ENCODE assay signal across 1 cellular context in genomic region chr18:3665780-3666525, GRCh38.
A peak's percentile ranks its signal among the peaks of the same experiment; 100 is the strongest.
TF ChIP-seq lines count a peak whose summit lies in the region.

No MANE protein-coding gene starts in this region.

TF ChIP-seq in K562, 482 proteins besides CTCF, POLR2A, EP300 and RAD21 (continued from another document and continues in another):
- TF ChIP-seq HMBOX1 (IDR thresholded peaks at IDR 0.05): peak; percentile 61; the same call in 1 of the 2 replicates
- TF ChIP-seq MYBL2 (IDR thresholded peaks at IDR 0.05; ENCODE audit: low read depth): no peak
- TF ChIP-seq MYBL2 (CRISPR knock-in tag; IDR thresholded peaks at IDR 0.05; ENCODE audit: borderline replicate concordance): no peak
- TF ChIP-seq FOXA3 (CRISPR knock-in tag; conservative IDR thresholded peaks at IDR 0.05 in 1 of 2, IDR thresholded peaks at IDR 0.05 in 1 of 2): no peak
- no peak for TF ChIP-seq ZBTB17 (CRISPR knock-in tag; IDR thresholded peaks at IDR 0.05)
- no peak for TF ChIP-seq ZNF408 (CRISPR knock-in tag; IDR thresholded peaks at IDR 0.05; ENCODE audit: low read depth)
- TF ChIP-seq CBX5 (IDR thresholded peaks at IDR 0.05; ENCODE audit: borderline replicate concordance, low read depth): no peak
- no peak for TF ChIP-seq ZNF77 (CRISPR knock-in tag; IDR thresholded peaks at IDR 0.05)
- peak; percentile 45; the same call in 1 of the 2 replicates for TF ChIP-seq ZNF668 (CRISPR knock-in tag; IDR thresholded peaks at IDR 0.05)
- peak; percentile 4; the same call in 1 of the 2 replicates for TF ChIP-seq MECOM (CRISPR knock-in tag; IDR thresholded peaks at IDR 0.05)
- peak; percentile 56; the same call in 1 of the 2 replicates for TF ChIP-seq TFAP4 (CRISPR knock-in tag; IDR thresholded peaks at IDR 0.05; ENCODE audit: borderline replicate concordance)
- peak; percentile 79 for TF ChIP-seq SMAD4 (CRISPR knock-in tag; conservative IDR thresholded peaks at IDR 0.05)
- no peak for TF ChIP-seq ZNF354B (CRISPR knock-in tag; IDR thresholded peaks at IDR 0.05)
- TF ChIP-seq CBX3 (IDR thresholded peaks at IDR 0.05; ENCODE audit: borderline replicate concordance in 1 of 2, low read length in 2 of 2): no peak; a peak in 1 of 3 replicates
- TF ChIP-seq ZNF263 (CRISPR knock-in tag; IDR thresholded peaks at IDR 0.05; ENCODE audit: borderline replicate concordance): peak; percentile 70; the same call in 1 of the 2 replicates
- no peak for TF ChIP-seq NR2C1 (IDR thresholded peaks at IDR 0.05)
- peak; percentile 26; the same call in 1 of the 2 replicates for TF ChIP-seq NR2C1 (tag; IDR thresholded peaks at IDR 0.05)
- no peak for TF ChIP-seq SIX5 (IDR thresholded peaks at IDR 0.05; ENCODE audit: borderline replicate concordance in 1 of 2, insufficient read depth in 1 of 2, low read depth in 1 of 2, low read length in 2 of 2)
- TF ChIP-seq CTCFL (IDR thresholded peaks at IDR 0.05; ENCODE audit: borderline replicate concordance, insufficient read depth, low read depth, low read length, poor library complexity, severe bottlenecking): no peak
- TF ChIP-seq ZNF311 (CRISPR knock-in tag; IDR thresholded peaks at IDR 0.05): no peak
- 0 out of 2 replicates have a peak, but pooled peaks have one; percentile 34 for TF ChIP-seq SMARCA4 (IDR thresholded peaks at IDR 0.05)
- no peak for TF ChIP-seq NFXL1 (CRISPR knock-in tag; IDR thresholded peaks at IDR 0.05)
- 0 out of 2 replicates have a peak, but pooled peaks have one; percentile 29 for TF ChIP-seq ZNF449 (CRISPR knock-in tag; IDR thresholded peaks at IDR 0.05)
- TF ChIP-seq MAFK (IDR thresholded peaks at IDR 0.05; ENCODE audit: low read length): peak; percentile 43; the same call in 1 of the 2 replicates
- no peak for TF ChIP-seq CLOCK (CRISPR knock-in tag; IDR thresholded peaks at IDR 0.05; ENCODE audit: borderline replicate concordance)
- no peak for TF ChIP-seq ZNF224 (CRISPR knock-in tag; IDR thresholded peaks at IDR 0.05)
- no peak for TF ChIP-seq RBM15 (IDR thresholded peaks at IDR 0.05; ENCODE audit: insufficient read depth, low read length)
- no peak for TF ChIP-seq MITF (IDR thresholded peaks at IDR 0.05)
- TF ChIP-seq KLF1 (tag; IDR thresholded peaks at IDR 0.05): no peak
- TF ChIP-seq ZNF316 (IDR thresholded peaks at IDR 0.05): peak; percentile 97
- no peak for TF ChIP-seq ZC3H11A (IDR thresholded peaks at IDR 0.05; ENCODE audit: low read depth, low read length)
- TF ChIP-seq RAD51 (IDR thresholded peaks at IDR 0.05; ENCODE audit: borderline replicate concordance, low read depth): no peak
- no peak for TF ChIP-seq PHTF2 (CRISPR knock-in tag; IDR thresholded peaks at IDR 0.05)
- no peak; the same call in none of the 2 replicates for TF ChIP-seq VEZF1 (CRISPR knock-in tag; IDR thresholded peaks at IDR 0.05)
- no peak for TF ChIP-seq ZBTB49 (CRISPR knock-in tag; IDR thresholded peaks at IDR 0.05; ENCODE audit: borderline replicate concordance)
- TF ChIP-seq ZNF407 (IDR thresholded peaks at IDR 0.05; ENCODE audit: low read depth): no peak
- no peak for TF ChIP-seq ZFP30 (CRISPR knock-in tag; IDR thresholded peaks at IDR 0.05; ENCODE audit: borderline replicate concordance)
